9 cellular contexts compared by ENCODE assay signal in the genomic region with DNA sequence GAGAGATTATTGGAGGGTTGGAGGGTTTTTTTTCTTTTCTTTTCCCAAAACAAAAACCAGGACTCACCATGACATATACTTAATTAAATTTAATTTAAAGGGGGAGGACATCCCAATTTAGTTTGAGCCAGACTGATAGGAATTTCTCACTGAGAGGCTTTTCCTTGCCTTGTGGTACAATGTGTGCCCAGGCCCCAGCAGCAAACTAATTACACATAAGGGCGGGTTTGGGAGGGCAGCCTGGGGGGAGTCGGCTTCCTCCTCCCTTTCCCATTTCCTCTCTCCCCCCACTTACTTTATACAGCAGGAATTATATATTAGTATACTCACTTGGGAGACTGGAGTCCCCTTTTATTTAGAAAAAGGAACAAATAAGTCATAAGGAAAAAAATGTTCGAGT. TPM values are rescaled to one million over a fixed set of nuclear protein-coding genes. Genes with fewer than 3 reads are reported as not detected.
DNase-seq lines count a peak whose midpoint lies in the region; ATAC-seq and TF ChIP-seq lines count a peak whose summit lies in the region.
"Had no signal": no experiment of that assay in that cellular context is flagged by ENCODE, and none has a peak within 500 bp of the region (broad histone marks: within the 10 kb centered on the region; RNA-seq: fewer than 3 reads in every experiment).

No MANE protein-coding gene starts in this region.

- H3K4me3 ChIP-seq in HFF-Myc (replicated peaks; ENCODE audit: low read depth, low read length) = peak overlapping the region; percentile 83
- peak overlapping the region in 1 of 8 donors; percentile 61 for H3K4me3 ChIP-seq in spleen
- H3K4me3 ChIP-seq in aorta (ENCODE audit: low read length in 2 of 2) = no peak overlapping the region

- H3K4me1 ChIP-seq in spleen = peaks cover 0 to 57% (median 21%) of the 10 kb centered on the region in 6 donors
- H3K4me1 ChIP-seq in aorta (ENCODE audit: control insufficient read depth in 1 of 2, insufficient read depth in 2 of 2, low read length in 2 of 2) = peaks cover 0 to 2% of the 10 kb centered on the region in 2 donors

- H3K9me3 ChIP-seq in spleen = no peaks in the 10 kb centered on the region
- no peaks in the 10 kb centered on the region for H3K9me3 ChIP-seq in aorta (ENCODE audit: control insufficient read depth, low read length)

- no peaks in the 10 kb centered on the region for H3K36me3 ChIP-seq in spleen
- H3K36me3 ChIP-seq in aorta (ENCODE audit: control insufficient read depth in 1 of 2, insufficient read depth in 2 of 2, low read length in 1 of 2) = no peaks in the 10 kb centered on the region

- TF ChIP-seq CTCF in HFF-Myc (IDR thresholded peaks at IDR 0.05; ENCODE audit: low read depth, low read length, missing control alignments) (no peak), glutamatergic neuron (IDR thresholded peaks at IDR 0.05; ENCODE audit: partially characterized antibody, unreplicated experiment) (no peak), spleen (IDR thresholded peaks at IDR 0.05 in 8 of 11, conservative IDR thresholded peaks at IDR 0.05 in 3 of 11) (no peak)

- peaks cover 5% of the 10 kb centered on the region for H3K27me3 Mint-ChIP-seq in glutamatergic neuron (ENCODE audit: unreplicated experiment)

- H3K36me3 Mint-ChIP-seq in glutamatergic neuron (ENCODE audit: unreplicated experiment) = no peaks in the 10 kb centered on the region

- peak overlapping the region in 5 of 8 donors; percentile 4 to 94 (median 89) for H3K27ac ChIP-seq in spleen
- no peak overlapping the region for H3K27ac ChIP-seq in aorta (ENCODE audit: low read depth in 1 of 2, low read length in 2 of 2)

- TF ChIP-seq POLR2A in spleen (IDR thresholded peaks at IDR 0.05) = no peak

- H3K4me3 Mint-ChIP-seq in glutamatergic neuron (ENCODE audit: unreplicated experiment) = peak overlapping the region; percentile 96
- H3K4me3 Mint-ChIP-seq: activated CD4-positive, alpha-beta memory T cell treated with anti-CD3 and anti-CD28 coated beads, Interleukin-2, amount 10 ng/mL, durations not matched to agents 7 days and 5 days had no signal

- H3K27me3 ChIP-seq in spleen (replicated peaks in 1 of 7) (peaks cover 0 to 100% (median 16%) of the 10 kb centered on the region in 7 donors), aorta (ENCODE audit: control insufficient read depth in 1 of 2, insufficient read depth in 2 of 2, low read length in 1 of 2) (no peaks in the 10 kb centered on the region)

- H3K27ac Mint-ChIP-seq in glutamatergic neuron (ENCODE audit: unreplicated experiment) = no peak overlapping the region
- H3K27ac Mint-ChIP-seq: activated CD4-positive, alpha-beta memory T cell treated with anti-CD3 and anti-CD28 coated beads, Interleukin-2, amount 10 ng/mL, durations not matched to agents 7 days and 5 days had no signal

- 25 to 42% (median 32%) methylated on average over 3 of the region's 3 CpGs for WGBS in spleen, 5 donors
- WGBS in aorta, 2 donors = 35 to 38% methylated on average over 3 of the region's 3 CpGs

- H3K4me1 Mint-ChIP-seq in glutamatergic neuron (ENCODE audit: low read depth, unreplicated experiment) = peaks cover 49% of the 10 kb centered on the region

- intact Hi-C loops in spleen (cut with DNase I; ENCODE audit: low total_unique reads) (no loop called here), aorta (cut with DNase I) (loop anchor here (10.0 kb wide), 2 partner anchors 118 to 218 kb away; no protein-coding TSS in a partner anchor)

- no peak for DNase-seq in HFF-Myc (ENCODE audit: extremely low read depth, low read depth)
- peak; percentile 55 for DNase-seq in SK-N-DZ (ENCODE audit: low spot score)
- no peak for DNase-seq in glutamatergic neuron
- no peak for DNase-seq in spleen
- no peak for DNase-seq in aorta
- DNase-seq in SW 1271 (lab: John Stamatoyannopoulos, UW) = no peak
- DNase-seq in superior temporal gyrus (ENCODE audit: extremely low spot score) = no peak
- no peak for DNase-seq in AG08396 (ENCODE audit: low spot score)
- DNase-seq: activated CD4-positive, alpha-beta memory T cell treated with anti-CD3 and anti-CD28 coated beads, Interleukin-2, amount 10 ng/mL, durations not matched to agents 7 days and 5 days had no signal

- peaks cover 16% of the 10 kb centered on the region for H3K9me3 Mint-ChIP-seq in glutamatergic neuron (ENCODE audit: unreplicated experiment)
- H3K9me3 Mint-ChIP-seq: activated CD4-positive, alpha-beta memory T cell treated with anti-CD3 and anti-CD28 coated beads, Interleukin-2, amount 10 ng/mL, durations not matched to agents 7 days and 5 days had no signal

- ATAC-seq in aorta (ENCODE audit: low FRiP score) = no peak

RNA-seq across cellular contexts. Expression of gene TEAD1, which starts 2.9 kb away (rescaled TPM):
- polyA plus RNA-seq in SK-N-DZ (2014; cell fraction: cytosol; rRNA removed) = 29.0 and 44.2 TPM in 2 replicates
- 23.3 and 31.1 TPM in 2 replicates for polyA plus RNA-seq in SK-N-DZ (2014; cell fraction: nucleus; rRNA removed)
- total RNA-seq in glutamatergic neuron (ENCODE audit: unreplicated experiment) (62.5 TPM), spleen (10 to 100 TPM; 14.6 to 46.0 (median 21.4) TPM), aorta (10 to 100 TPM; 56.5 to 64.9 TPM)
- polyA plus RNA-seq in spleen (1 to 10 TPM in 2 of 3 donors, under 1 TPM in 1; 0.93 to 2.7 (median 1.1) TPM), aorta (10 to 100 TPM; 10.8 to 12.0 TPM)

Comparison
In these comparisons a context has a peak if more than half of its experiments do, and no peak if none do; other contexts are left out.
1. H3K27ac ChIP-seq: peak in spleen (5 of 8); none in aorta (0 of 2).